Comparison of ENCODE assay signal across 8 cellular contexts in the genomic region with DNA sequence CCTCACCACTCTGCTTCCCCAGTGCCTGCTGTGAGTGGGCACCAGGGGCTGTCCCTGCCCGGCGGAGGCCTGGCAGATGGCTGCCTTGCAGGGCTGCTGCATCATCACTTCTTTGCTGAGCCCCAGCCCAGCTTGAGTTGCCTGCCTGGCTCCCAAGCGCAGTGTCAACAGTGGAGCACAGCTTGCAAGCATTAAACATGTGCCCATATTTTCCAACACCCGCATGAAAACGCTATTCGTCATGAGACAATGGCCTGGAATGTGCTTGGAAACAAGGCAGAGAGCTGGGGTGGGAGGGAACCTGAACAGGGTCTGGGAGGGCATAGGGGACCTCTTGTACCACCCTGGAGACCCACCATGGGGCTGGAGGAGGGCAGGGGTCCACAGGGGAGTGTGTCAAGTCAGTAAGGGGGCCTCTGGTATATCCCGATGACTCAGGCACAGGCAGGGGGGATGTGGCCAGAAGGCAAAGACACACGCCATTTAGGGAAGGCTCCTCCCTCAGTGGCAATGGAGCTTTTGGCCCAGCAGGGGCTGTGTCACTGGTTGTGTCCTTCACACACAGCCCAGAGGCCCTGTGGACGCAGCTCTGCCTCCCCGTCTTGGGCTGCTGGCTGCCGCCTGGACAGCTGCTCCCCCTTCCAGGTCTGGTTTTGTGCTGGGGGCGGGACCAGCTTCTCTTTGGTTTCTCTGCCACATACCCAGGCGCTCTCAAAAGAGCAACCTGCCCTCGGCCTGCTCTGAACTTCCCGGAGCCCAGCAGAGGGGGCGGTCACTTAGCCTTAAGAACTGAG. TPM values are rescaled to one million over a fixed set of nuclear protein-coding genes. Genes with fewer than 3 reads are reported as not detected.
DNase-seq lines count a peak whose midpoint lies in the region; ATAC-seq and TF ChIP-seq lines count a peak whose summit lies in the region.

No MANE protein-coding gene starts in this region.

- DNase-seq in NCI-H2227 (lab: John Stamatoyannopoulos, UW; ENCODE audit: unreplicated experiment), result peak; percentile 24
- no peak for DNase-seq in NCI-H2227 treated with DMSO at 0.1 percent for 48 hours (lab: John Stamatoyannopoulos, UW)
- DNase-seq in cardiac fibroblast (ENCODE audit: low read depth in 2 of 2), result peak; percentile 45 to 66
- DNase-seq in upper lobe of left lung, result peak in 1 of 2 donors; percentile 68
- no peak for DNase-seq in NCI-H748 treated with DMSO at 0.1 percent for 48 hours (lab: John Stamatoyannopoulos, UW)
- no peak for DNase-seq in mesenteric fat pad (ENCODE audit: low spot score)
- no peak for DNase-seq in effector memory CD4-positive, alpha-beta T cell

- no peaks in the 10 kb centered on the region for H3K27me3 ChIP-seq in liver (ENCODE audit: control insufficient read depth in 4 of 4, insufficient read depth in 4 of 4, low read length in 3 of 4)
- no peaks in the 10 kb centered on the region for H3K27me3 ChIP-seq in upper lobe of left lung
- H3K27me3 ChIP-seq in effector memory CD4-positive, alpha-beta T cell (replicated peaks; ENCODE audit: control insufficient read depth, insufficient read depth, low read length, poor library complexity, severe bottlenecking), result no peaks in the 10 kb centered on the region

- H3K9me3 ChIP-seq in liver (ENCODE audit: control insufficient read depth in 4 of 4, low read length in 3 of 4) (no peaks in the 10 kb centered on the region), upper lobe of left lung (no peaks in the 10 kb centered on the region)
- H3K9me3 ChIP-seq in effector memory CD4-positive, alpha-beta T cell (ENCODE audit: control insufficient read depth, low read length), result no peaks in the 10 kb centered on the region

- peak in 1 of 2 donors; percentile 23 for ATAC-seq in upper lobe of left lung (ENCODE audit: low FRiP score in 2 of 2)

- TF ChIP-seq RAD21 in liver (IDR thresholded peaks at IDR 0.05), result peak in 1 of 2 donors; percentile 52

- TF ChIP-seq POLR2A in upper lobe of left lung (IDR thresholded peaks at IDR 0.05), result no peak

- peak overlapping the region in 1 of 2 donors; percentile 28 for H3K9ac ChIP-seq in liver (ENCODE audit: low read depth in 1 of 2, low read length in 2 of 2)

- H3K4me1 ChIP-seq in liver (ENCODE audit: control insufficient read depth in 4 of 4, insufficient read depth in 4 of 4, low read length in 3 of 4) (peaks cover 11 to 40% (median 27%) of the 10 kb centered on the region in 4 donors), upper lobe of left lung (peaks cover 41 to 63% (median 54%) of the 10 kb centered on the region in 4 donors)
- no peaks in the 10 kb centered on the region for H3K4me1 ChIP-seq in effector memory CD4-positive, alpha-beta T cell (ENCODE audit: control insufficient read depth, insufficient read depth, low read length, poor library complexity, severe bottlenecking)

- peak overlapping the region; percentile 66 to 70 for H3K27ac ChIP-seq in liver (ENCODE audit: low read depth in 1 of 2, low read length in 2 of 2)
- peak overlapping the region; percentile 31 to 81 (median 68) for H3K27ac ChIP-seq in upper lobe of left lung
- no peak overlapping the region for H3K27ac ChIP-seq in effector memory CD4-positive, alpha-beta T cell (ENCODE audit: insufficient read depth, low read length, poor library complexity, severe bottlenecking)

- TF ChIP-seq CTCF in cardiac fibroblast (IDR thresholded peaks at IDR 0.05; ENCODE audit: low read depth, low read length) (peak; percentile 26), liver (IDR thresholded peaks at IDR 0.05; ENCODE audit: low read depth, low read length, missing input control) (peak; percentile 16), upper lobe of left lung (IDR thresholded peaks at IDR 0.05) (peak in 5 of 6 experiments; percentile 17 to 65 (median 30))

- WGBS in liver, result 65% methylated on average over 16 of the region's 16 CpGs
- WGBS in upper lobe of left lung, 2 donors, result 65 to 67% methylated on average over 7 to 14 of the region's 16 CpGs

- peak in 1 of 4 donors; percentile 8 for TF ChIP-seq EP300 in upper lobe of left lung (IDR thresholded peaks at IDR 0.05)

- H3K4me3 ChIP-seq in cardiac fibroblast (replicated peaks in 1 of 2; ENCODE audit: low read depth in 2 of 2, low read length in 2 of 2) (no peak overlapping the region), liver (ENCODE audit: low read depth in 1 of 3, low read length in 3 of 3) (no peak overlapping the region), upper lobe of left lung (no peak overlapping the region)
- H3K4me3 ChIP-seq in effector memory CD4-positive, alpha-beta T cell (ENCODE audit: insufficient read depth, low read depth, low read length, poor library complexity, severe bottlenecking), result no peak overlapping the region

- peaks cover 0 to 2% (median 0%) of the 10 kb centered on the region in 4 donors for H3K36me3 ChIP-seq in liver (ENCODE audit: control insufficient read depth in 4 of 4, insufficient read depth in 3 of 4, low read depth in 1 of 4, low read length in 3 of 4)
- H3K36me3 ChIP-seq in upper lobe of left lung, result peaks cover 0 to 2% (median under 1%) of the 10 kb centered on the region in 4 donors
- peaks cover 3% of the 10 kb centered on the region for H3K36me3 ChIP-seq in effector memory CD4-positive, alpha-beta T cell (ENCODE audit: control insufficient read depth, insufficient read depth, low read length)

TF ChIP-seq in liver, 16 proteins besides CTCF, POLR2A, EP300 and RAD21:
- TF ChIP-seq NR2F2 (IDR thresholded peaks at IDR 0.05), result no peak
- TF ChIP-seq RXRA (IDR thresholded peaks at IDR 0.05), result no peak
- no peak for TF ChIP-seq EGR1 (IDR thresholded peaks at IDR 0.05; ENCODE audit: low read depth in 2 of 2)
- TF ChIP-seq YY1 (IDR thresholded peaks at IDR 0.05), result no peak
TF ChIP-seq in liver: peak in this region for 0.

RNA-seq across cellular contexts. Expression of a gene that starts 17.4 kb away (rescaled TPM):
- 10 to 100 TPM; 26.7 to 45.1 TPM for total RNA-seq in liver
- 10 to 100 TPM in 1 of 2 donors, 1 to 10 TPM in 1; 3.8 to 95.7 TPM for polyA plus RNA-seq in liver
- 100 to 1,000 TPM in 1 of 6 donors, 10 to 100 TPM in 5; 40.7 to 202 (median 72.4) TPM for total RNA-seq in upper lobe of left lung
- 50.3 TPM for total RNA-seq in mesenteric fat pad

RNA-seq across cellular contexts. Expression of a gene that starts 56.9 kb away (rescaled TPM):
- total RNA-seq in liver, result under 1 TPM; 0.25 to 0.93 TPM
- polyA plus RNA-seq in liver, result under 1 TPM; 0.40 to 0.43 TPM
- total RNA-seq in upper lobe of left lung, result 10 to 100 TPM in 5 of 6 donors, 1 to 10 TPM in 1; 3.0 to 32.1 (median 14.8) TPM
- total RNA-seq in mesenteric fat pad, result 2.4 TPM

Comparison
In these comparisons a context has a peak if more than half of its experiments do, and no peak if none do; other contexts are left out.
1. DNase-seq: peak in NCI-H2227 (single experiment) and cardiac fibroblast (2 of 2); none in NCI-H2227 treated with DMSO at 0.1 percent for 48 hours (single experiment), NCI-H748 treated with DMSO at 0.1 percent for 48 hours (single experiment), mesenteric fat pad (single experiment) and effector memory CD4-positive, alpha-beta T cell (0 of 3).
2. Peak in every context shown above with its lines, with median percentiles within 50 percentile points of each other: CTCF ChIP-seq.